23 cellular contexts compared by ENCODE assay signal in the genomic region with DNA sequence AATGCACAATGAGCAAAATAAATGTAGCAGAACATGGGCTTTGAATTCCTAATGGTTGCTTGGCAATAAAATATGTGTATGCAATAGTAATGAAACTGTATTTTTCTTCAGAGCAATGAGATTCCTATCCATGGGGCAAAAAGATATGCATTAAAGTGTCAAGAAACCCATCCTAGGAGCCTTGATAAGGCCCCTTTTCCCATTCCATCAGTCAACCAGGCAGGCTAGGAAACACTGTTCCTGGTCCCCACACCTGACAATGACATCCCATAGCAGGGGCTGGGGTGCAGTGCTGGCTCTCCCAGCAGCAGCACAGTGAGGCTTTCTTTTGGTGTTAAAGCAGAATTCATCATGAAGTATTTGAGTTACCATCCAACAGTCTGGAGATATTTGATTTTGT.
"Had no signal": no experiment of that assay in that cellular context is flagged by ENCODE, and none has a peak within 500 bp of the region (broad histone marks: within the 10 kb centered on the region; RNA-seq: fewer than 3 reads in every experiment).

No MANE protein-coding gene starts in this region.

- H3K4me3 ChIP-seq: colonic mucosa, coronary artery, dorsolateral prefrontal cortex, esophagus muscularis mucosa, esophagus squamous epithelium, gastrocnemius medialis, gastroesophageal sphincter, heart left ventricle, heart right ventricle had no signal

- H3K27ac Mint-ChIP-seq: dendritic cell treated with granulocyte-macrophage colony-stimulating factor and Interleukin-4, amounts not matched to agents 40 ng/mL and 50 ng/mL, for 4 days; effector memory CD8-positive, alpha-beta T cell; endodermal cell had no signal

- H3K27ac ChIP-seq: colonic mucosa, coronary artery, dorsolateral prefrontal cortex, epithelial cell of prostate, esophagus muscularis mucosa, esophagus squamous epithelium, foreskin keratinocyte, gastrocnemius medialis, heart left ventricle, heart right ventricle had no signal

- H3K9me3 Mint-ChIP-seq: dendritic cell treated with granulocyte-macrophage colony-stimulating factor and Interleukin-4, amounts not matched to agents 40 ng/mL and 50 ng/mL, for 4 days; endodermal cell had no signal

- DNase-seq: colonic mucosa; cortex of kidney; dorsolateral prefrontal cortex; effector CD4-positive, alpha-beta T cell; effector CD8-positive, alpha-beta T cell; effector memory CD4-positive, alpha-beta T cell; effector memory CD8-positive, alpha-beta T cell; endodermal cell; erythroblast; esophagus squamous epithelium; foreskin fibroblast; foreskin keratinocyte; foreskin melanocyte; gastrocnemius medialis; glutamatergic neuron; head of caudate nucleus; heart left ventricle; heart right ventricle had no signal

- H3K9me3 ChIP-seq: colonic mucosa, esophagus muscularis mucosa, esophagus squamous epithelium, gastrocnemius medialis, gastroesophageal sphincter had no signal

- H3K4me3 Mint-ChIP-seq: dendritic cell treated with granulocyte-macrophage colony-stimulating factor and Interleukin-4, amounts not matched to agents 40 ng/mL and 50 ng/mL, for 4 days; effector memory CD8-positive, alpha-beta T cell; endodermal cell had no signal

- H3K4me1 Mint-ChIP-seq: endodermal cell had no signal

- H3K27me3 Mint-ChIP-seq: dendritic cell treated with granulocyte-macrophage colony-stimulating factor and Interleukin-4, amounts not matched to agents 40 ng/mL and 50 ng/mL, for 4 days; effector memory CD8-positive, alpha-beta T cell had no signal

- H3K4me1 ChIP-seq: colonic mucosa, esophagus squamous epithelium, foreskin keratinocyte, gastrocnemius medialis, heart right ventricle had no signal

- H3K27me3 ChIP-seq: colonic mucosa, dorsolateral prefrontal cortex, esophagus muscularis mucosa, esophagus squamous epithelium, foreskin keratinocyte, gastrocnemius medialis, gastroesophageal sphincter, heart left ventricle, heart right ventricle had no signal

- H3K36me3 ChIP-seq: colonic mucosa, esophagus muscularis mucosa, esophagus squamous epithelium, gastrocnemius medialis, gastroesophageal sphincter, heart left ventricle, heart right ventricle had no signal
